In genomic region chr17:20214807-20215206, GRCh38 we compare ENCODE assay signal across 19 cellular contexts.
"Had no signal": no experiment of that assay in that cellular context is flagged by ENCODE, and none has a peak within 500 bp of the region (broad histone marks: within the 10 kb centered on the region; RNA-seq: fewer than 3 reads in every experiment).

No MANE protein-coding gene starts in this region.

- H3K36me3 ChIP-seq: adrenal gland, left lung, uterus had no signal

- H3K9me3 ChIP-seq: adrenal gland, left lung, uterus had no signal

- ATAC-seq: activated T-helper 17 cell treated with anti-CD3 and anti-CD28 coated beads, Interleukin-2, amount 50 U/mL, for 72 hours; heart right ventricle; left lung; sciatic nerve had no signal

- H3K27ac ChIP-seq: adrenal gland, heart right ventricle, left lung, tibial nerve, uterus had no signal

- DNase-seq: activated CD8-positive, alpha-beta memory T cell treated with anti-CD3 and anti-CD28 coated beads, Interleukin-2, amount 50 U/mL, for 4 hours; activated T-cell treated with anti-CD3 and anti-CD28 coated beads, Interleukin-2, amount 50 U/mL, for 24 hours; adrenal gland; cortex of kidney; heart right ventricle; left lung; nucleus accumbens; small intestine; stimulated activated CD4-positive, alpha-beta T cell treated with anti-CD3 and anti-CD28 coated beads, Interleukin-4, amount 100 ng/mL, for 24 hours; stimulated activated naive CD4-positive, alpha-beta T cell treated with Interleukin-2 at 50 U/mL for 16 hours; T-helper 1 cell; uterus had no signal

- H3K4me3 ChIP-seq: adrenal gland, heart right ventricle, left lung, lung, tibial nerve, uterus had no signal

- H3K4me1 ChIP-seq: adrenal gland, heart right ventricle, left lung, tibial nerve, uterus had no signal

- H3K27me3 ChIP-seq: adrenal gland, heart right ventricle, left lung, tibial nerve, uterus had no signal

- FAIRE-seq: astrocyte, endometrium, small intestine, TTC549 had no signal
